ENCODE assay signal across 19 cellular contexts in the genomic region with DNA sequence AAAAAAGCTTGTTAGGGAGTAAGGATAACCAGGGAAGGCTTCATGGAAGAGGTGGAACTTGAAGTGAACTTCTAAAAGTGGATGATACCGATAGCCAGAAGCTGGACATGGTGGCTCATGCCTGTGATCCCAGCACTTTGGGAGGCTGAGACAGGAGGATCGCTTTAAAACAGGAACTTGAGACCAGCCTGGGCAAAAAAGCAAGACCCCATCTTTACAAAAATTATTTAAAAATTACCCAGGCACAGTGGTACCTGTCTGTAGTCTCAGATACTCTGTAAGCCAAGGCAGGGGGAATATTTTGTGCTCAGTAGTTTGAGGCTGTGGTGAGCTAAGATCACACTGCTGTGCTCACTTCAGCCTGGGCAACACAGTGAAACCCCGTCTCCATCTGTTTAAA. TPM values are rescaled to one million over a fixed set of nuclear protein-coding genes. Genes with fewer than 3 reads are reported as not detected.
DNase-seq lines count a peak whose midpoint lies in the region; ATAC-seq, FAIRE-seq and TF ChIP-seq lines count a peak whose summit lies in the region.
"Had no signal": no experiment of that assay in that cellular context is flagged by ENCODE, and none has a peak within 500 bp of the region (broad histone marks: within the 10 kb centered on the region; RNA-seq: fewer than 3 reads in every experiment).

No MANE protein-coding gene starts in this region.

- intact Hi-C loops in K562 (cut with micrococcal nuclease): no loop called here

- H3K9me3 ChIP-seq in CD8-positive, alpha-beta memory T cell (ENCODE audit: low read length): no peaks in the 10 kb centered on the region
- no peaks in the 10 kb centered on the region for H3K9me3 ChIP-seq in K562 (replicated peaks; ENCODE audit: control insufficient read depth, insufficient read depth, low read depth, low read length)
- H3K9me3 ChIP-seq: BLaER1 had no signal

- H3K27me3 Mint-ChIP-seq in activated naive CD8-positive, alpha-beta T cell: no peaks in the 10 kb centered on the region
- no peaks in the 10 kb centered on the region for H3K27me3 Mint-ChIP-seq in activated naive CD8-positive, alpha-beta T cell treated with anti-CD3 and anti-CD28 coated beads for 36 hours
- no peaks in the 10 kb centered on the region for H3K27me3 Mint-ChIP-seq in CD8-positive, alpha-beta memory T cell
- no peaks in the 10 kb centered on the region for H3K27me3 Mint-ChIP-seq in progenitor cell of endocrine pancreas
- H3K27me3 Mint-ChIP-seq: IgD-negative memory B cell had no signal

- no peak for DNase-seq in activated naive CD8-positive, alpha-beta T cell treated with anti-CD3 and anti-CD28 coated beads for 36 hours
- no peak for DNase-seq in CD8-positive, alpha-beta memory T cell
- DNase-seq in K562 (ENCODE audit: extremely low read depth in 1 of 4, low spot score in 3 of 4) (no peak), progenitor cell of endocrine pancreas (ENCODE audit: low spot score, unreplicated experiment) (no peak), NCI-H526 (lab: John Stamatoyannopoulos, UW) (no peak), G401 (ENCODE audit: low spot score) (no peak)
- no peak for DNase-seq in activated CD4-positive, alpha-beta T cell treated with anti-CD3 and anti-CD28 coated beads, Interleukin-2, amount 50 U/mL, for 4 hours
- DNase-seq: 8988T, Calu3, GDM1, GOT3, H9, KG1 had no signal

- TF ChIP-seq EP300 in K562 (IDR thresholded peaks at IDR 0.05; ENCODE audit: low read length): no peak

- TF ChIP-seq POLR2A in K562 (conservative IDR thresholded peaks at IDR 0.05): no peak

- H3K4me1 Mint-ChIP-seq in activated naive CD8-positive, alpha-beta T cell (ENCODE audit: low read depth): peaks cover 39% of the 10 kb centered on the region
- peaks cover 20% of the 10 kb centered on the region for H3K4me1 Mint-ChIP-seq in activated naive CD8-positive, alpha-beta T cell treated with anti-CD3 and anti-CD28 coated beads for 36 hours
- peaks cover 33 to 61% (median 50%) of the 10 kb centered on the region in 3 donors for H3K4me1 Mint-ChIP-seq in CD8-positive, alpha-beta memory T cell
- peaks cover 3% of the 10 kb centered on the region for H3K4me1 Mint-ChIP-seq in progenitor cell of endocrine pancreas (ENCODE audit: low read depth)
- H3K4me1 Mint-ChIP-seq: H9 had no signal

- peaks cover 13% of the 10 kb centered on the region for H3K36me3 Mint-ChIP-seq in activated naive CD8-positive, alpha-beta T cell
- peaks cover 25% of the 10 kb centered on the region for H3K36me3 Mint-ChIP-seq in activated naive CD8-positive, alpha-beta T cell treated with anti-CD3 and anti-CD28 coated beads for 36 hours
- H3K36me3 Mint-ChIP-seq in CD8-positive, alpha-beta memory T cell: peaks cover 8 to 84% (median 23%) of the 10 kb centered on the region in 3 donors
- peaks cover 41% of the 10 kb centered on the region for H3K36me3 Mint-ChIP-seq in progenitor cell of endocrine pancreas (ENCODE audit: insufficient read depth)

- H3K27me3 ChIP-seq in CD8-positive, alpha-beta memory T cell (ENCODE audit: insufficient read depth, low read length, poor library complexity, severe bottlenecking): no peaks in the 10 kb centered on the region
- H3K27me3 ChIP-seq in K562 (ENCODE audit: control insufficient read depth in 2 of 2, insufficient read depth in 2 of 2, low read length in 2 of 2): no peaks in the 10 kb centered on the region
- H3K27me3 ChIP-seq: BLaER1 had no signal

- no peak overlapping the region for H3K4me3 Mint-ChIP-seq in activated naive CD8-positive, alpha-beta T cell
- no peak overlapping the region for H3K4me3 Mint-ChIP-seq in activated naive CD8-positive, alpha-beta T cell treated with anti-CD3 and anti-CD28 coated beads for 36 hours
- H3K4me3 Mint-ChIP-seq in CD8-positive, alpha-beta memory T cell: no peak overlapping the region
- no peak overlapping the region for H3K4me3 Mint-ChIP-seq in progenitor cell of endocrine pancreas (ENCODE audit: low read depth)
- H3K4me3 Mint-ChIP-seq: H9, IgD-negative memory B cell had no signal

- no peaks in the 10 kb centered on the region for H3K4me1 ChIP-seq in CD8-positive, alpha-beta memory T cell (ENCODE audit: insufficient read depth, low read length)
- no peaks in the 10 kb centered on the region for H3K4me1 ChIP-seq in K562 (replicated peaks in 1 of 2; ENCODE audit: control insufficient read depth in 2 of 2, insufficient read depth in 2 of 2, low read length in 2 of 2)
- H3K4me1 ChIP-seq: BLaER1 had no signal

- H4K20me1 ChIP-seq in K562 (replicated peaks; ENCODE audit: control insufficient read depth, insufficient read depth, low read length): no peaks in the 10 kb centered on the region

- H3K27ac Mint-ChIP-seq in activated naive CD8-positive, alpha-beta T cell: peak overlapping the region; percentile 50
- no peak overlapping the region for H3K27ac Mint-ChIP-seq in activated naive CD8-positive, alpha-beta T cell treated with anti-CD3 and anti-CD28 coated beads for 36 hours
- peak overlapping the region in 7 of 8 donors; percentile 23 to 85 (median 75) for H3K27ac Mint-ChIP-seq in CD8-positive, alpha-beta memory T cell
- H3K27ac Mint-ChIP-seq in progenitor cell of endocrine pancreas: peak overlapping the region; percentile 16
- H3K27ac Mint-ChIP-seq: H9, IgD-negative memory B cell had no signal

- ATAC-seq in K562: no peak
- ATAC-seq: HepG2 had no signal

- TF ChIP-seq CTCF in K562 (IDR thresholded peaks at IDR 0.05 in 2 of 3, conservative IDR thresholded peaks at IDR 0.05 in 1 of 3; ENCODE audit: insufficient read depth in 2 of 3, low read depth in 1 of 3, low read length in 3 of 3): no peak
- no peak for TF ChIP-seq CTCF in progenitor cell of endocrine pancreas (IDR thresholded peaks at IDR 0.05; ENCODE audit: unreplicated experiment)

- H3K36me3 ChIP-seq in CD8-positive, alpha-beta memory T cell (ENCODE audit: insufficient read depth, low read length): peaks cover 40% of the 10 kb centered on the region
- peaks cover 82% of the 10 kb centered on the region for H3K36me3 ChIP-seq in K562 (ENCODE audit: control insufficient read depth, insufficient read depth, low read length)

- no peak overlapping the region for H3K4me2 ChIP-seq in K562 (ENCODE audit: insufficient read depth, low read length)
- H3K4me2 ChIP-seq: BLaER1 had no signal

- 96% methylated on average over 3 of the region's 3 CpGs for WGBS in K562 (ENCODE audit: insufficient coverage, low coverage, missing lambda C conversion rate)

- POLR2A ChIA-PET in CD8-positive, alpha-beta memory T cell (lab: Charles Lee): interaction anchor here (1.4 kb wide), 1 partner anchor 10 kb away, joined by 5 read pairs; the partner anchor contains the start of gene PAPOLG
- POLR2A ChIA-PET in K562 (lab: Yijun Ruan, JAX): interaction anchor here (0.5 to 2.6 kb wide), 5 partner anchors 10 to 27 kb away, joined by 3 to 23 read pairs (median 4); partner anchors contain the start of gene PAPOLG

- no peak overlapping the region for H3K27ac ChIP-seq in CD8-positive, alpha-beta memory T cell (ENCODE audit: low read depth, low read length)
- H3K27ac ChIP-seq in K562 (ENCODE audit: extremely low read depth, low read depth, low read length): no peak overlapping the region
- H3K27ac ChIP-seq: BLaER1 had no signal

- CTCF ChIA-PET in CD8-positive, alpha-beta memory T cell (lab: Charles Lee): interaction anchor here (1.1 kb wide), 1 partner anchor 232 kb away, joined by 3 read pairs; no protein-coding TSS in a partner anchor
- CTCF ChIA-PET in K562 (lab: Yijun Ruan, JAX; ENCODE audit: low intra/inter-chr PET ratio): no interaction called here

- no peaks in the 10 kb centered on the region for H3K79me2 ChIP-seq in K562 (ENCODE audit: control insufficient read depth, insufficient read depth, low read length)

- no peak for FAIRE-seq in K562 (lab: Jason Lieb, UNC)
- FAIRE-seq: GM12892, GM18507, HepG2 had no signal

- H3K9ac ChIP-seq in K562 (ENCODE audit: insufficient read depth in 1 of 2, low read depth in 2 of 2, low read length in 2 of 2): no peak overlapping the region
- H3K9ac ChIP-seq: BLaER1 had no signal

- no TSS peak for BruUV-seq in K562 (replicated peaks; lab: Mats Ljungman, UMichigan)

- H3K9me3 Mint-ChIP-seq in activated naive CD8-positive, alpha-beta T cell (ENCODE audit: low read depth): no peaks in the 10 kb centered on the region
- H3K9me3 Mint-ChIP-seq in activated naive CD8-positive, alpha-beta T cell treated with anti-CD3 and anti-CD28 coated beads for 36 hours: no peaks in the 10 kb centered on the region
- H3K9me3 Mint-ChIP-seq in CD8-positive, alpha-beta memory T cell: no peaks in the 10 kb centered on the region
- H3K9me3 Mint-ChIP-seq in progenitor cell of endocrine pancreas (ENCODE audit: low read depth): no peaks in the 10 kb centered on the region
- H3K9me3 Mint-ChIP-seq: H9, IgD-negative memory B cell had no signal

- H3K4me3 ChIP-seq in CD8-positive, alpha-beta memory T cell (ENCODE audit: low read length): no peak overlapping the region
- no peak overlapping the region for H3K4me3 ChIP-seq in K562
- H3K4me3 ChIP-seq: BLaER1 had no signal

- no peaks in the 10 kb centered on the region for H3K9me1 ChIP-seq in K562 (ENCODE audit: control insufficient read depth, insufficient read depth, low read length)

- no peak overlapping the region for H2AFZ ChIP-seq in K562 (ENCODE audit: low read depth, low read length)

- TF ChIP-seq RAD21 in K562 (CRISPR knock-in tag; conservative IDR thresholded peaks at IDR 0.05 in 1 of 2, IDR thresholded peaks at IDR 0.05 in 1 of 2): no peak

- in situ Hi-C loops in K562 (cut with MboI): no loop called here
- in situ Hi-C loops in G401 (cut with HindIII; ENCODE audit: low sequenced_read_pairs): no loop called here

RNA-seq across cellular contexts. Expression of gene PAPOLG, which starts 10.2 kb away (rescaled TPM):
- total RNA-seq in activated naive CD8-positive, alpha-beta T cell treated with anti-CD3 and anti-CD28 coated beads for 36 hours: 10 to 100 TPM; 12.5 to 14.6 TPM
- 10 to 100 TPM; 16.8 to 18.9 TPM for total RNA-seq in CD8-positive, alpha-beta memory T cell
- polyA plus RNA-seq in CD8-positive, alpha-beta memory T cell: 15.0 TPM
- total RNA-seq in K562 (2011; cell fraction: chromatin; rRNA removed; ENCODE audit: low replicate concordance): 15.0 and 40.0 TPM in 2 replicates
- total RNA-seq in K562 (2011; cell fraction: nucleolus; rRNA removed): 7.8 and 10.0 TPM in 2 replicates
- total RNA-seq in K562 (2011; cell fraction: nucleoplasm; rRNA removed): 15.8 and 22.9 TPM in 2 replicates
- total RNA-seq in K562 (2014; rRNA removed): 8.0 and 9.9 TPM in 2 replicates
- 16.3 and 17.8 TPM in 2 replicates for total RNA-seq in K562 (2014; rRNA removed; fragmentation: Illumina TruSeq; extraction: Trizol)
- total RNA-seq in K562 (2015; rRNA removed; fragmentation: Illumina TruSeq; extraction: Trizol): 13.8 and 15.0 TPM in 2 replicates
- total RNA-seq in K562 (2021): 10.0 and 11.1 TPM in 2 replicates
- 14.3 and 15.2 TPM in 2 replicates for polyA plus RNA-seq in K562 (2011; rRNA removed)
- 4.6 and 5.1 TPM in 2 replicates for polyA plus RNA-seq in K562 (2011; cell fraction: cytosol; rRNA removed)
- 10.4 and 13.0 TPM in 2 replicates for polyA plus RNA-seq in K562 (2011; cell fraction: nucleus; rRNA removed)
- 6.1 and 6.8 TPM in 2 replicates for polyA plus RNA-seq in K562 (2012)
- polyA plus RNA-seq in K562 (2014; fragmentation: Illumina TruSeq; extraction: Trizol): 9.7 and 11.7 TPM in 2 replicates
- polyA plus RNA-seq in K562 (2014; fragmentation: Nextera tagmentation; extraction: Ambion mirVana): 1 to 10 TPM; 3.9 to 8.9 TPM
- polyA plus RNA-seq in K562 (2014; rRNA removed): 4.8 and 8.4 TPM in 2 replicates
- polyA minus RNA-seq in K562 (2011; rRNA and poly(A)+ RNA removed): 37.0 and 38.7 TPM in 2 replicates
- 12.1 and 21.5 TPM in 2 replicates for polyA minus RNA-seq in K562 (2011; cell fraction: cytosol; rRNA and poly(A)+ RNA removed)
- polyA minus RNA-seq in K562 (2011; cell fraction: nucleus; rRNA and poly(A)+ RNA removed): 8.6 and 13.9 TPM in 2 replicates
- total RNA-seq in progenitor cell of endocrine pancreas: 28.1 and 31.8 TPM in 2 replicates
- 6.6 and 10.4 TPM in 2 replicates for total RNA-seq in G401 (2014; rRNA removed; shearing (Covaris generic))
